31 cellular contexts compared by ENCODE assay signal in genomic region chr18:45733535-45733934, GRCh38. TPM values are rescaled to one million over a fixed set of nuclear protein-coding genes. Genes with fewer than 3 reads are reported as not detected.
DNase-seq lines count a peak whose midpoint lies in the region; ATAC-seq, FAIRE-seq and TF ChIP-seq lines count a peak whose summit lies in the region.
"Had no signal": no experiment of that assay in that cellular context is flagged by ENCODE, and none has a peak within 500 bp of the region (broad histone marks: within the 10 kb centered on the region; RNA-seq: fewer than 3 reads in every experiment).

No MANE protein-coding gene starts in this region.

- peak; percentile 2 for DNase-seq in activated CD8-positive, alpha-beta T cell treated with anti-CD3 and anti-CD28 coated beads for 36 hours
- DNase-seq in activated CD8-positive, alpha-beta T cell treated with anti-CD3 and anti-CD28 coated beads, Interleukin-2, amount 10 ng/mL, durations not matched to agents 7 days and 5 days: no peak
- no peak for DNase-seq in LNCaP clone FGC (ENCODE audit: low read depth)
- peak; percentile 19 to 67 for DNase-seq in H1 (ENCODE audit: low read depth in 1 of 2, low spot score in 2 of 2)
- DNase-seq in progenitor cell of endocrine pancreas (ENCODE audit: low spot score, unreplicated experiment): no peak
- DNase-seq in A172 (ENCODE audit: low spot score): no peak
- no peak for DNase-seq in ureter (ENCODE audit: low spot score)
- DNase-seq: activated gamma-delta T cell; activated naive CD8-positive, alpha-beta T cell treated with anti-CD3 and anti-CD28 coated beads, Interleukin-2, amount 10 ng/mL, durations not matched to agents 7 days and 5 days; activated T-cell treated with anti-CD3 and anti-CD28 coated beads, Interleukin-2, amount 50 U/mL, for 1 hour; caudate nucleus; dermis blood vessel endothelial cell; DMS153; GDM1; hippocampal formation; mucosa of descending colon; NCI-H1105; NCI-H1930; NCI-H2227 treated with DMSO at 0.1 percent for 48 hours; pancreas; right cardiac atrium; stimulated activated CD4-positive, alpha-beta T cell treated with anti-CD3 and anti-CD28 coated beads, Interleukin-2, amount 100 ng/mL, for 24 hours; trophoblast cell had no signal

- no peak for TF ChIP-seq CTCF in activated CD8-positive, alpha-beta T cell treated with anti-CD3 and anti-CD28 coated beads for 36 hours (IDR thresholded peaks at IDR 0.05)
- TF ChIP-seq CTCF in LNCaP clone FGC (IDR thresholded peaks at IDR 0.05; ENCODE audit: control insufficient read depth, extremely low read depth, insufficient read depth) (0 out of 2 replicates have a peak, but pooled peaks have one; percentile 3), H1 (IDR thresholded peaks at IDR 0.05; ENCODE audit: control extremely low read depth in 1 of 3, insufficient read depth in 1 of 3, low read depth in 1 of 3, low read length in 3 of 3) (peak; percentile 46 to 79 (median 65)), progenitor cell of endocrine pancreas (IDR thresholded peaks at IDR 0.05; ENCODE audit: unreplicated experiment) (peak; percentile 29)

- no peak overlapping the region for H3K18ac ChIP-seq in H1 (ENCODE audit: extremely low read depth, low read length)

- no peak overlapping the region for H3K14ac ChIP-seq in H1 (ENCODE audit: insufficient read length)

- TF ChIP-seq EP300 in H1 (IDR thresholded peaks at IDR 0.05; ENCODE audit: borderline replicate concordance in 1 of 2, low read depth in 2 of 2, low read length in 2 of 2): no peak

- H4K20me1 ChIP-seq in H1 (replicated peaks in 1 of 2; ENCODE audit: control insufficient read depth in 1 of 2, insufficient read depth in 2 of 2, low read length in 2 of 2): no peaks in the 10 kb centered on the region

- H3K27ac Mint-ChIP-seq in activated CD8-positive, alpha-beta T cell treated with anti-CD3 and anti-CD28 coated beads for 36 hours: no peak overlapping the region
- H3K27ac Mint-ChIP-seq in activated CD8-positive, alpha-beta T cell treated with anti-CD3 and anti-CD28 coated beads, Interleukin-2, amount 10 ng/mL, durations not matched to agents 7 days and 5 days: no peak overlapping the region
- no peak overlapping the region for H3K27ac Mint-ChIP-seq in progenitor cell of endocrine pancreas
- H3K27ac Mint-ChIP-seq: activated naive CD8-positive, alpha-beta T cell treated with anti-CD3 and anti-CD28 coated beads, Interleukin-2, amount 10 ng/mL, durations not matched to agents 7 days and 5 days; natural killer cell treated with Interleukin-12 subunit alpha and Interleukin-12 subunit beta and Interleukin-15 and Interleukin-18, amount 100 ng/mL, for 72 hours; T-helper 1 cell treated with Interleukin-12 subunit alpha and Interleukin-12 subunit beta and Interleukin-4 antibody, amounts not matched to agents 30 μg/mL and 1 μg/mL, for 36 hours had no signal

- no peak overlapping the region for H4K91ac ChIP-seq in H1 (replicated peaks; ENCODE audit: insufficient read length, low read length)

- no peaks in the 10 kb centered on the region for H3K23me2 ChIP-seq in H1 (ENCODE audit: low read depth, low read length)

- H3K36me3 ChIP-seq in H1 (ENCODE audit: control insufficient read depth in 2 of 4, insufficient read depth in 4 of 4, low read length in 3 of 4): no peaks in the 10 kb centered on the region; a peak in 1 of 8 replicates
- H3K36me3 ChIP-seq: gastroesophageal sphincter, pancreas had no signal

- H3K79me2 ChIP-seq in H1 (ENCODE audit: control insufficient read depth in 1 of 2, insufficient read depth in 2 of 2, low read length in 2 of 2): no peaks in the 10 kb centered on the region

- H2BK5ac ChIP-seq in H1 (ENCODE audit: low read depth, low read length): no peak overlapping the region

- no peak overlapping the region for H3K23ac ChIP-seq in H1 (ENCODE audit: insufficient read length)

- H3K56ac ChIP-seq in H1 (replicated peaks; ENCODE audit: insufficient read length, low read depth, low read length): no peak overlapping the region

- CTCF ChIA-PET in activated CD8-positive, alpha-beta T cell treated with anti-CD3 and anti-CD28 coated beads for 36 hours (lab: Charles Lee): interaction anchor here (0.6 to 1.5 kb wide), 2 partner anchors 8 to 57 kb away, joined by 3 to 4 read pairs; no protein-coding TSS in a partner anchor
- CTCF ChIA-PET in activated CD8-positive, alpha-beta T cell treated with anti-CD3 and anti-CD28 coated beads, Interleukin-2, amount 10 ng/mL, durations not matched to agents 7 days and 5 days (lab: Charles Lee): no interaction called here
- CTCF ChIA-PET in H1 (lab: Charles Lee; ENCODE audit: partially characterized antibody): interaction anchor here (0.6 to 15.7 kb wide), 14 partner anchors 12 to 120 kb away, joined by 3 to 143 read pairs (median 4); partner anchors contain the start of gene SLC14A1

- no peaks in the 10 kb centered on the region for H3K27me3 ChIP-seq in H1 (replicated peaks in 1 of 4; ENCODE audit: control insufficient read depth in 3 of 4, extremely low read depth in 1 of 4, insufficient read depth in 3 of 4, low read length in 3 of 4)
- H3K27me3 ChIP-seq: gastroesophageal sphincter, pancreas had no signal

- no peak overlapping the region for H3K4me3 Mint-ChIP-seq in activated CD8-positive, alpha-beta T cell treated with anti-CD3 and anti-CD28 coated beads for 36 hours
- no peak overlapping the region for H3K4me3 Mint-ChIP-seq in activated CD8-positive, alpha-beta T cell treated with anti-CD3 and anti-CD28 coated beads, Interleukin-2, amount 10 ng/mL, durations not matched to agents 7 days and 5 days
- H3K4me3 Mint-ChIP-seq in progenitor cell of endocrine pancreas (ENCODE audit: low read depth): no peak overlapping the region
- H3K4me3 Mint-ChIP-seq: activated naive CD8-positive, alpha-beta T cell treated with anti-CD3 and anti-CD28 coated beads, Interleukin-2, amount 10 ng/mL, durations not matched to agents 7 days and 5 days; natural killer cell treated with Interleukin-12 subunit alpha and Interleukin-12 subunit beta and Interleukin-15 and Interleukin-18, amount 100 ng/mL, for 72 hours; T-helper 1 cell treated with Interleukin-12 subunit alpha and Interleukin-12 subunit beta and Interleukin-4 antibody, amounts not matched to agents 30 μg/mL and 1 μg/mL, for 36 hours had no signal

- no peak for ATAC-seq in activated CD8-positive, alpha-beta T cell treated with anti-CD3 and anti-CD28 coated beads for 36 hours
- ATAC-seq in activated CD8-positive, alpha-beta T cell treated with anti-CD3 and anti-CD28 coated beads, Interleukin-2, amount 10 ng/mL, durations not matched to agents 7 days and 5 days: no peak
- ATAC-seq in HG03159 (IDR thresholded peaks at IDR 0.05; ENCODE audit: unreplicated experiment): no peak
- ATAC-seq: gastroesophageal sphincter; mucosa of descending colon; natural killer cell treated with Interleukin-12 subunit alpha and Interleukin-12 subunit beta and Interleukin-15 and Interleukin-18, amount 100 ng/mL, for 72 hours; pancreas; right cardiac atrium had no signal

- H3K9me3 ChIP-seq in H1 (ENCODE audit: insufficient read depth in 2 of 2, low read depth in 1 of 2, low read length in 1 of 2): no peaks in the 10 kb centered on the region
- H3K9me3 ChIP-seq: gastroesophageal sphincter, mucosa of descending colon, pancreas had no signal

- intact Hi-C loops in activated CD8-positive, alpha-beta T cell treated with anti-CD3 and anti-CD28 coated beads for 36 hours (cut with micrococcal nuclease): no loop called here

- peak; percentile 73 to 79 for TF ChIP-seq RAD21 in H1 (IDR thresholded peaks at IDR 0.05 in 1 of 2, conservative IDR thresholded peaks at IDR 0.05 in 1 of 2; ENCODE audit: low read depth in 2 of 2, low read length in 2 of 2)

- no peak overlapping the region for H2AK5ac ChIP-seq in H1 (ENCODE audit: low read depth, low read length)

- H3K4me1 ChIP-seq in H1 (replicated peaks in 1 of 4; ENCODE audit: control insufficient read depth in 3 of 4, insufficient read depth in 4 of 4, low read length in 3 of 4): no peaks in the 10 kb centered on the region
- H3K4me1 ChIP-seq: gastroesophageal sphincter had no signal

- TF ChIP-seq POLR2A in H1 (IDR thresholded peaks at IDR 0.05; ENCODE audit: control extremely low read depth in 1 of 2, low read depth in 2 of 2, low read length in 2 of 2): no peak

- no peak overlapping the region for H2BK120ac ChIP-seq in H1 (replicated peaks; ENCODE audit: low read depth, low read length)

- no peaks in the 10 kb centered on the region; the same call in 1 of the 2 replicates for H3K79me1 ChIP-seq in H1 (ENCODE audit: low read depth, low read length)

- H3K4me3 ChIP-seq in LNCaP clone FGC (ENCODE audit: low read depth, low read length) (no peak overlapping the region), H1 (ENCODE audit: extremely low read depth in 1 of 4, insufficient read depth in 2 of 4, low read depth in 3 of 4, low read length in 4 of 4) (no peak overlapping the region)
- H3K4me3 ChIP-seq: gastroesophageal sphincter, mucosa of descending colon, pancreas had no signal

- H4K8ac ChIP-seq in H1 (ENCODE audit: extremely low read depth, insufficient read depth, low read length): no peak overlapping the region

- POLR2A ChIA-PET in activated CD8-positive, alpha-beta T cell treated with anti-CD3 and anti-CD28 coated beads for 36 hours (lab: Charles Lee): no interaction called here
- POLR2A ChIA-PET in activated CD8-positive, alpha-beta T cell treated with anti-CD3 and anti-CD28 coated beads, Interleukin-2, amount 10 ng/mL, durations not matched to agents 7 days and 5 days (lab: Charles Lee): no interaction called here
- POLR2A ChIA-PET in H1 (lab: Charles Lee; ENCODE audit: partially characterized antibody): no interaction called here

- no peak overlapping the region for H4K5ac ChIP-seq in H1 (ENCODE audit: insufficient read length, low read depth, low read length)

- H2BK12ac ChIP-seq in H1 (ENCODE audit: low read depth, low read length): no peak overlapping the region

- 78% methylated on average over 7 of the region's 7 CpGs; no CpG with 5 or more reads in 1 of the 2 experiments for WGBS in H1 (ENCODE audit: extremely low coverage in 1 of 2, insufficient coverage in 1 of 2, insufficient read length in 1 of 2, insufficient replicate concordance in 2 of 2, low coverage in 1 of 2, low lambda C conversion rate in 2 of 2, missing lambda C conversion rate in 1 of 2), 2 experiments

- no peak overlapping the region for H3K9ac ChIP-seq in H1 (replicated peaks in 1 of 4; ENCODE audit: extremely low read depth in 1 of 4, low read depth in 3 of 4, low read length in 3 of 4)

- no peak overlapping the region for H2BK15ac ChIP-seq in H1 (ENCODE audit: low read length)

- no peak overlapping the region for H3K4ac ChIP-seq in H1 (replicated peaks; ENCODE audit: insufficient read length, low read depth, low read length)

- no peaks in the 10 kb centered on the region for H3K27me3 Mint-ChIP-seq in activated CD8-positive, alpha-beta T cell treated with anti-CD3 and anti-CD28 coated beads for 36 hours
- no peaks in the 10 kb centered on the region for H3K27me3 Mint-ChIP-seq in activated CD8-positive, alpha-beta T cell treated with anti-CD3 and anti-CD28 coated beads, Interleukin-2, amount 10 ng/mL, durations not matched to agents 7 days and 5 days (ENCODE audit: low read depth)
- H3K27me3 Mint-ChIP-seq in progenitor cell of endocrine pancreas: peaks cover 8% of the 10 kb centered on the region
- H3K27me3 Mint-ChIP-seq: natural killer cell treated with Interleukin-12 subunit alpha and Interleukin-12 subunit beta and Interleukin-15 and Interleukin-18, amount 100 ng/mL, for 72 hours had no signal

- no peak overlapping the region for H2AFZ ChIP-seq in H1 (ENCODE audit: low read length)

- no peak overlapping the region for H2BK20ac ChIP-seq in H1 (ENCODE audit: low read length)

- no peaks in the 10 kb centered on the region for H3K36me3 Mint-ChIP-seq in activated CD8-positive, alpha-beta T cell treated with anti-CD3 and anti-CD28 coated beads for 36 hours (ENCODE audit: low read depth)
- H3K36me3 Mint-ChIP-seq in activated CD8-positive, alpha-beta T cell treated with anti-CD3 and anti-CD28 coated beads, Interleukin-2, amount 10 ng/mL, durations not matched to agents 7 days and 5 days (ENCODE audit: low read depth): no peaks in the 10 kb centered on the region
- no peaks in the 10 kb centered on the region for H3K36me3 Mint-ChIP-seq in progenitor cell of endocrine pancreas (ENCODE audit: insufficient read depth)
- H3K36me3 Mint-ChIP-seq: activated naive CD8-positive, alpha-beta T cell treated with anti-CD3 and anti-CD28 coated beads, Interleukin-2, amount 10 ng/mL, durations not matched to agents 7 days and 5 days; natural killer cell treated with Interleukin-12 subunit alpha and Interleukin-12 subunit beta and Interleukin-15 and Interleukin-18, amount 100 ng/mL, for 72 hours had no signal

- H3K27ac ChIP-seq in H1 (ENCODE audit: low read depth, low read length): no peak overlapping the region
- H3K27ac ChIP-seq: gastroesophageal sphincter, pancreas, RWPE1 had no signal

- H3K4me2 ChIP-seq in H1 (ENCODE audit: insufficient read depth in 1 of 2, low read depth in 2 of 2, low read length in 2 of 2): no peak overlapping the region

- peak; percentile 50 for FAIRE-seq in H1 (lab: Jason Lieb, UNC)
- FAIRE-seq: endometrium, keratinocyte, pancreas had no signal

- H3K9me3 Mint-ChIP-seq in activated CD8-positive, alpha-beta T cell treated with anti-CD3 and anti-CD28 coated beads for 36 hours: no peaks in the 10 kb centered on the region
- H3K9me3 Mint-ChIP-seq in activated CD8-positive, alpha-beta T cell treated with anti-CD3 and anti-CD28 coated beads, Interleukin-2, amount 10 ng/mL, durations not matched to agents 7 days and 5 days (ENCODE audit: insufficient read depth): no peaks in the 10 kb centered on the region
- no peaks in the 10 kb centered on the region for H3K9me3 Mint-ChIP-seq in progenitor cell of endocrine pancreas (ENCODE audit: low read depth)
- H3K9me3 Mint-ChIP-seq: activated naive CD8-positive, alpha-beta T cell treated with anti-CD3 and anti-CD28 coated beads, Interleukin-2, amount 10 ng/mL, durations not matched to agents 7 days and 5 days; natural killer cell treated with Interleukin-12 subunit alpha and Interleukin-12 subunit beta and Interleukin-15 and Interleukin-18, amount 100 ng/mL, for 72 hours; T-helper 1 cell treated with Interleukin-12 subunit alpha and Interleukin-12 subunit beta and Interleukin-4 antibody, amounts not matched to agents 30 μg/mL and 1 μg/mL, for 36 hours had no signal

- no peaks in the 10 kb centered on the region for H3K4me1 Mint-ChIP-seq in activated CD8-positive, alpha-beta T cell treated with anti-CD3 and anti-CD28 coated beads for 36 hours (ENCODE audit: low read depth)
- no peaks in the 10 kb centered on the region for H3K4me1 Mint-ChIP-seq in activated CD8-positive, alpha-beta T cell treated with anti-CD3 and anti-CD28 coated beads, Interleukin-2, amount 10 ng/mL, durations not matched to agents 7 days and 5 days (ENCODE audit: low read depth)
- peaks cover 5% of the 10 kb centered on the region for H3K4me1 Mint-ChIP-seq in progenitor cell of endocrine pancreas (ENCODE audit: low read depth)
- H3K4me1 Mint-ChIP-seq: activated naive CD8-positive, alpha-beta T cell treated with anti-CD3 and anti-CD28 coated beads, Interleukin-2, amount 10 ng/mL, durations not matched to agents 7 days and 5 days had no signal

RNA-seq across cellular contexts. Expression of gene SLC14A1, which starts 9.6 kb away (rescaled TPM):
- 1 to 10 TPM; 3.1 TPM for total RNA-seq in activated CD8-positive, alpha-beta T cell treated with anti-CD3 and anti-CD28 coated beads for 36 hours
- 1 to 10 TPM; 2.4 to 3.8 TPM for total RNA-seq in activated CD8-positive, alpha-beta T cell treated with anti-CD3 and anti-CD28 coated beads, Interleukin-2, amount 10 ng/mL, durations not matched to agents 7 days and 5 days
- total RNA-seq in H1 (2021; fragmentation: NEBNext Ultra II Directional; extraction: Animal tissue kit (Norgen Biotek cat#: 25700)): not detected in 2 replicates
- 0.18 and 0.25 TPM in 2 replicates for polyA plus RNA-seq in H1 (2011; rRNA removed)
- 0.12 TPM for polyA plus RNA-seq in H1 (2011; cell fraction: cytosol; rRNA removed)
- 0.51 TPM for polyA plus RNA-seq in H1 (2011; cell fraction: nucleus; rRNA removed)
- 0.04 to 0.39 TPM (median 0.06 TPM) in 3 of 4 replicates, not detected in the other for polyA plus RNA-seq in H1 (2012, experiment 1 of 2)
- polyA plus RNA-seq in H1 (2012, experiment 2 of 2): not detected
- polyA plus RNA-seq in H1 (2013, experiment 1 of 2): 0.08 TPM
- polyA plus RNA-seq in H1 (2013, experiment 2 of 2): 0.07 TPM
- 0.32 TPM in 1 of 2 replicates, not detected in the other for polyA minus RNA-seq in H1 (2011; rRNA and poly(A)+ RNA removed)
- polyA minus RNA-seq in H1 (2011; cell fraction: cytosol; rRNA and poly(A)+ RNA removed): not detected
- not detected for polyA minus RNA-seq in H1 (2011; cell fraction: nucleus; rRNA and poly(A)+ RNA removed)
- 0.31 and 0.50 TPM in 2 replicates for total RNA-seq in progenitor cell of endocrine pancreas
- 1.6 TPM in 1 of 2 replicates, not detected in the other for total RNA-seq in A172 (2014; rRNA removed; shearing (Covaris generic))
- 136 TPM for total RNA-seq in ureter
- total RNA-seq: astrocyte, dermis blood vessel endothelial cell had no signal
- polyA plus RNA-seq: keratinocyte had no signal

Comparison
In these comparisons a context has a peak if more than half of its experiments do, and no peak if none do; other contexts are left out.
1. DNase-seq: peak in activated CD8-positive, alpha-beta T cell treated with anti-CD3 and anti-CD28 coated beads for 36 hours (single experiment) and H1 (2 of 2); none in activated CD8-positive, alpha-beta T cell treated with anti-CD3 and anti-CD28 coated beads, Interleukin-2, amount 10 ng/mL, durations not matched to agents 7 days and 5 days (single experiment), LNCaP clone FGC (single experiment), progenitor cell of endocrine pancreas (single experiment), A172 (single experiment) and ureter (single experiment).
2. RNA of gene SLC14A1, which starts 9.6 kb away (total RNA-seq): 136 TPM in ureter (single experiment); 2.4 to 3.8 TPM in activated CD8-positive, alpha-beta T cell treated with anti-CD3 and anti-CD28 coated beads, Interleukin-2, amount 10 ng/mL, durations not matched to agents 7 days and 5 days, 3.1 TPM in activated CD8-positive, alpha-beta T cell treated with anti-CD3 and anti-CD28 coated beads for 36 hours, 0.31 to 0.50 TPM in progenitor cell of endocrine pancreas, 1.6 TPM in A172 and not detected in H1; every median in the first group is over 10 times any median in the second.